Comparison of ENCODE assay signal across 15 cellular contexts in the genomic region with DNA sequence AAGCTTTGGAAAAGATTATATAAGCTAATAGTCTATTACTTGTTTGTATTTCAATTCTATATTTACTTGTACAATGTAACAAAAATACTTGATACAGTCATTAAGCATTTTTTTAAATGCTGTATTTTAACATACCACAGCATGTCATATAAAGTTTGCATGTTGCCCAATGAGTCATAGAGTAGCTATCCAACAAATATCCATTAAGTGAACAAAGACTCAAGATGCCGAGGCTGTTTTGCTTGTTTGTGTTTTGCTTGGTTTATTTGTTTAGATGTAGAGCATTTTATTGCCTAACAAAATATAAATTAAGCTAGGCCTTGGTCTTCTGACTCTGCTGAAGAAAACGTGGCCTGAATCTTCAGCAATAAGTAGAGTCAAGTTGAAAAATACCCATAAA.
"Had no signal": no experiment of that assay in that cellular context is flagged by ENCODE, and none has a peak within 500 bp of the region (broad histone marks: within the 10 kb centered on the region; RNA-seq: fewer than 3 reads in every experiment).

No MANE protein-coding gene starts in this region.

- H3K27ac ChIP-seq: colonic mucosa, right atrium auricular region, skin epidermis, tibial artery, uterus had no signal

- ATAC-seq: activated naive CD8-positive, alpha-beta T cell treated with anti-CD3 and anti-CD28 coated beads, Interleukin-2, amount 50 U/mL, for 24 hours had no signal

- H3K9me3 ChIP-seq: colonic mucosa, right atrium auricular region, tibial artery, uterus had no signal

- H3K4me3 ChIP-seq: colonic mucosa, right atrium auricular region, skin epidermis, tibial artery, uterus had no signal

- H3K27me3 ChIP-seq: colonic mucosa, right atrium auricular region, tibial artery, uterus had no signal

- H3K36me3 ChIP-seq: colonic mucosa, right atrium auricular region, tibial artery, uterus had no signal

- DNase-seq: activated CD4-positive, alpha-beta T cell treated with anti-CD3 and anti-CD28 coated beads, Interleukin-2, amount 50 U/mL, for 4 hours; activated CD4-positive, CD25-positive, alpha-beta regulatory T cell treated with anti-CD3 and anti-CD28 coated beads, Interleukin-2, amount 50 U/mL, for 72 hours; activated naive CD4-positive, alpha-beta T cell treated with anti-CD3 and anti-CD28 coated beads for 36 hours; activated naive CD8-positive, alpha-beta T cell treated with anti-CD3 and anti-CD28 coated beads, Interleukin-2, amount 50 U/mL, for 24 hours; colonic mucosa; head of caudate nucleus; nucleus accumbens; posterior cingulate gyrus; stimulated activated CD4-positive, alpha-beta T cell treated with anti-CD3 and anti-CD28 coated beads, Interleukin-4, amount 100 ng/mL, for 24 hours; stimulated activated naive CD4-positive, alpha-beta T cell; T1000; tibial artery; uterus had no signal

- H3K4me1 ChIP-seq: colonic mucosa, right atrium auricular region, tibial artery, uterus had no signal
